In genomic region chr11:78594814-78595213, GRCh38 we compare ENCODE assay signal across 17 cellular contexts. TPM values are rescaled to one million over a fixed set of nuclear protein-coding genes. Genes with fewer than 3 reads are reported as not detected.
DNase-seq lines count a peak whose midpoint lies in the region; ATAC-seq and TF ChIP-seq lines count a peak whose summit lies in the region.
"Had no signal": no experiment of that assay in that cellular context is flagged by ENCODE, and none has a peak within 500 bp of the region (broad histone marks: within the 10 kb centered on the region; RNA-seq: fewer than 3 reads in every experiment).

No MANE protein-coding gene starts in this region.

- H3K27me3 ChIP-seq in SJCRH30 (no peaks in the 10 kb centered on the region), vagina (no peaks in the 10 kb centered on the region), HAP-1 (ENCODE audit: low read depth) (peaks cover 7% of the 10 kb centered on the region)

- ATAC-seq in GM18517 (IDR thresholded peaks at IDR 0.05; ENCODE audit: unreplicated experiment): no peak
- ATAC-seq: HepG2 had no signal

- H3K36me3 ChIP-seq in SJCRH30 (no peaks in the 10 kb centered on the region), vagina (no peaks in the 10 kb centered on the region), HAP-1 (replicated peaks) (no peaks in the 10 kb centered on the region)

- intact Hi-C loops in vagina (cut with DNase I): no loop called here

- DNase-seq in SJCRH30: no peak
- DNase-seq in cerebellar cortex (ENCODE audit: low spot score): peak; percentile 10
- peak; percentile 21 for DNase-seq in iPS-NIHi11 (ENCODE audit: low spot score)
- DNase-seq in vagina (ENCODE audit: extremely low spot score in 2 of 2): no peak
- no peak for DNase-seq in stimulated activated naive CD4-positive, alpha-beta T cell treated with Interleukin-2 at 50 U/mL for 16 hours (lab: John Stamatoyannopoulos, UW)
- no peak for DNase-seq in HAP-1 (ENCODE audit: low spot score in 2 of 2)
- DNase-seq: ACHN, AML-193, DMS79, NCI-H1417, NCI-H187 treated with DMSO at 0.1 percent for 48 hours, NCI-H226, NCI-H524 treated with DMSO at 0.1 percent for 48 hours had no signal

- TF ChIP-seq POLR2A in vagina (IDR thresholded peaks at IDR 0.05): no peak

- no peak for TF ChIP-seq CTCF in vagina (IDR thresholded peaks at IDR 0.05)

- H3K9me3 ChIP-seq in SJCRH30 (replicated peaks) (0 out of 2 replicates have a peak, but pooled peaks cover 2% of the 10 kb centered on the region), vagina (no peaks in the 10 kb centered on the region), HAP-1 (no peaks in the 10 kb centered on the region)

- peak overlapping the region; percentile 52; the same call in 1 of the 2 replicates for H3K27ac ChIP-seq in SJCRH30
- H3K27ac ChIP-seq in vagina: peak overlapping the region; percentile 18
- H3K27ac ChIP-seq: C4-2B, KMS-11 had no signal

- H3K4me1 ChIP-seq in SJCRH30 (peaks cover 8% of the 10 kb centered on the region), vagina (peaks cover 16% of the 10 kb centered on the region), HAP-1 (no peaks in the 10 kb centered on the region)

- in situ Hi-C loops in HAP-1 (cut with MboI; ENCODE audit: low sequenced_read_pairs): no loop called here

- H3K4me3 ChIP-seq in SJCRH30 (no peak overlapping the region), vagina (no peak overlapping the region), HAP-1 (no peak overlapping the region)

RNA-seq across cellular contexts. Expression of gene NARS2, which starts 20.1 kb away (rescaled TPM):
- total RNA-seq in SJCRH30 (2014; rRNA removed; shearing (Covaris generic)): 28.4 and 30.2 TPM in 2 replicates
- total RNA-seq in vagina: 13.5 TPM

Comparison
In these comparisons a context has a peak if more than half of its experiments do, and no peak if none do; other contexts are left out.
1. DNase-seq: peak in cerebellar cortex (single experiment) and iPS-NIHi11 (single experiment); none in SJCRH30 (0 of 2), vagina (0 of 2), stimulated activated naive CD4-positive, alpha-beta T cell treated with Interleukin-2 at 50 U/mL for 16 hours (single experiment) and HAP-1 (0 of 2).